ENCODE assay signal across 1 cellular context in genomic region chr22:44544523-44545433, GRCh38.
TF ChIP-seq lines count a peak whose summit lies in the region.

No MANE protein-coding gene starts in this region.

TF ChIP-seq in GM23338, 12 proteins besides CTCF, POLR2A, EP300 and RAD21 (continued from another document):
- TF ChIP-seq ZNF462 (CRISPR knock-in tag; IDR thresholded peaks at IDR 0.05), result no peak
- TF ChIP-seq JUNB (IDR thresholded peaks at IDR 0.05; ENCODE audit: unreplicated experiment), result no peak
- TF ChIP-seq EZH2 (IDR thresholded peaks at IDR 0.05; ENCODE audit: low read depth, unreplicated experiment), result no peak
- TF ChIP-seq, protein P1, sequence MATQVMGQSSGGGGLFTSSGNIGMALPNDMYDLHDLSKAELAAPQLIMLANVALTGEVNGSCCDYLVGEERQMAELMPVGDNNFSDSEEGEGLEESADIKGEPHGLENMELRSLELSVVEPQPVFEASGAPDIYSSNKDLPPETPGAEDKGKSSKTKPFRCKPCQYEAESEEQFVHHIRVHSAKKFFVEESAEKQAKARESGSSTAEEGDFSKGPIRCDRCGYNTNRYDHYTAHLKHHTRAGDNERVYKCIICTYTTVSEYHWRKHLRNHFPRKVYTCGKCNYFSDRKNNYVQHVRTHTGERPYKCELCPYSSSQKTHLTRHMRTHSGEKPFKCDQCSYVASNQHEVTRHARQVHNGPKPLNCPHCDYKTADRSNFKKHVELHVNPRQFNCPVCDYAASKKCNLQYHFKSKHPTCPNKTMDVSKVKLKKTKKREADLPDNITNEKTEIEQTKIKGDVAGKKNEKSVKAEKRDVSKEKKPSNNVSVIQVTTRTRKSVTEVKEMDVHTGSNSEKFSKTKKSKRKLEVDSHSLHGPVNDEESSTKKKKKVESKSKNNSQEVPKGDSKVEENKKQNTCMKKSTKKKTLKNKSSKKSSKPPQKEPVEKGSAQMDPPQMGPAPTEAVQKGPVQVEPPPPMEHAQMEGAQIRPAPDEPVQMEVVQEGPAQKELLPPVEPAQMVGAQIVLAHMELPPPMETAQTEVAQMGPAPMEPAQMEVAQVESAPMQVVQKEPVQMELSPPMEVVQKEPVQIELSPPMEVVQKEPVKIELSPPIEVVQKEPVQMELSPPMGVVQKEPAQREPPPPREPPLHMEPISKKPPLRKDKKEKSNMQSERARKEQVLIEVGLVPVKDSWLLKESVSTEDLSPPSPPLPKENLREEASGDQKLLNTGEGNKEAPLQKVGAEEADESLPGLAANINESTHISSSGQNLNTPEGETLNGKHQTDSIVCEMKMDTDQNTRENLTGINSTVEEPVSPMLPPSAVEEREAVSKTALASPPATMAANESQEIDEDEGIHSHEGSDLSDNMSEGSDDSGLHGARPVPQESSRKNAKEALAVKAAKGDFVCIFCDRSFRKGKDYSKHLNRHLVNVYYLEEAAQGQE (IDR thresholded peaks at IDR 0.05; ENCODE audit: unreplicated experiment), result no peak
